Comparison of ENCODE assay signal across 2 cellular contexts in genomic region chr5:77843570-77844407, GRCh38.
TF ChIP-seq lines count a peak whose summit lies in the region.

No MANE protein-coding gene starts in this region.

TF ChIP-seq in liver, 16 proteins besides CTCF, POLR2A, EP300 and RAD21 (continued from another document):
- TF ChIP-seq, protein P1, sequence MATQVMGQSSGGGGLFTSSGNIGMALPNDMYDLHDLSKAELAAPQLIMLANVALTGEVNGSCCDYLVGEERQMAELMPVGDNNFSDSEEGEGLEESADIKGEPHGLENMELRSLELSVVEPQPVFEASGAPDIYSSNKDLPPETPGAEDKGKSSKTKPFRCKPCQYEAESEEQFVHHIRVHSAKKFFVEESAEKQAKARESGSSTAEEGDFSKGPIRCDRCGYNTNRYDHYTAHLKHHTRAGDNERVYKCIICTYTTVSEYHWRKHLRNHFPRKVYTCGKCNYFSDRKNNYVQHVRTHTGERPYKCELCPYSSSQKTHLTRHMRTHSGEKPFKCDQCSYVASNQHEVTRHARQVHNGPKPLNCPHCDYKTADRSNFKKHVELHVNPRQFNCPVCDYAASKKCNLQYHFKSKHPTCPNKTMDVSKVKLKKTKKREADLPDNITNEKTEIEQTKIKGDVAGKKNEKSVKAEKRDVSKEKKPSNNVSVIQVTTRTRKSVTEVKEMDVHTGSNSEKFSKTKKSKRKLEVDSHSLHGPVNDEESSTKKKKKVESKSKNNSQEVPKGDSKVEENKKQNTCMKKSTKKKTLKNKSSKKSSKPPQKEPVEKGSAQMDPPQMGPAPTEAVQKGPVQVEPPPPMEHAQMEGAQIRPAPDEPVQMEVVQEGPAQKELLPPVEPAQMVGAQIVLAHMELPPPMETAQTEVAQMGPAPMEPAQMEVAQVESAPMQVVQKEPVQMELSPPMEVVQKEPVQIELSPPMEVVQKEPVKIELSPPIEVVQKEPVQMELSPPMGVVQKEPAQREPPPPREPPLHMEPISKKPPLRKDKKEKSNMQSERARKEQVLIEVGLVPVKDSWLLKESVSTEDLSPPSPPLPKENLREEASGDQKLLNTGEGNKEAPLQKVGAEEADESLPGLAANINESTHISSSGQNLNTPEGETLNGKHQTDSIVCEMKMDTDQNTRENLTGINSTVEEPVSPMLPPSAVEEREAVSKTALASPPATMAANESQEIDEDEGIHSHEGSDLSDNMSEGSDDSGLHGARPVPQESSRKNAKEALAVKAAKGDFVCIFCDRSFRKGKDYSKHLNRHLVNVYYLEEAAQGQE (IDR thresholded peaks at IDR 0.05), result no peak
- TF ChIP-seq ATF3 (IDR thresholded peaks at IDR 0.05) (no peak), JUND (IDR thresholded peaks at IDR 0.05) (no peak), FOXA2 (IDR thresholded peaks at IDR 0.05) (no peak)
- TF ChIP-seq, protein P2, sequence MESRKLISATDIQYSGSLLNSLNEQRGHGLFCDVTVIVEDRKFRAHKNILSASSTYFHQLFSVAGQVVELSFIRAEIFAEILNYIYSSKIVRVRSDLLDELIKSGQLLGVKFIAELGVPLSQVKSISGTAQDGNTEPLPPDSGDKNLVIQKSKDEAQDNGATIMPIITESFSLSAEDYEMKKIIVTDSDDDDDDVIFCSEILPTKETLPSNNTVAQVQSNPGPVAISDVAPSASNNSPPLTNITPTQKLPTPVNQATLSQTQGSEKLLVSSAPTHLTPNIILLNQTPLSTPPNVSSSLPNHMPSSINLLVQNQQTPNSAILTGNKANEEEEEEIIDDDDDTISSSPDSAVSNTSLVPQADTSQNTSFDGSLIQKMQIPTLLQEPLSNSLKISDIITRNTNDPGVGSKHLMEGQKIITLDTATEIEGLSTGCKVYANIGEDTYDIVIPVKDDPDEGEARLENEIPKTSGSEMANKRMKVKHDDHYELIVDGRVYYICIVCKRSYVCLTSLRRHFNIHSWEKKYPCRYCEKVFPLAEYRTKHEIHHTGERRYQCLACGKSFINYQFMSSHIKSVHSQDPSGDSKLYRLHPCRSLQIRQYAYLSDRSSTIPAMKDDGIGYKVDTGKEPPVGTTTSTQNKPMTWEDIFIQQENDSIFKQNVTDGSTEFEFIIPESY (IDR thresholded peaks at IDR 0.05), result no peak

TF ChIP-seq in HepG2, 621 proteins besides CTCF, POLR2A, EP300 and RAD21 (continued from another document):
- TF ChIP-seq, protein P3, sequence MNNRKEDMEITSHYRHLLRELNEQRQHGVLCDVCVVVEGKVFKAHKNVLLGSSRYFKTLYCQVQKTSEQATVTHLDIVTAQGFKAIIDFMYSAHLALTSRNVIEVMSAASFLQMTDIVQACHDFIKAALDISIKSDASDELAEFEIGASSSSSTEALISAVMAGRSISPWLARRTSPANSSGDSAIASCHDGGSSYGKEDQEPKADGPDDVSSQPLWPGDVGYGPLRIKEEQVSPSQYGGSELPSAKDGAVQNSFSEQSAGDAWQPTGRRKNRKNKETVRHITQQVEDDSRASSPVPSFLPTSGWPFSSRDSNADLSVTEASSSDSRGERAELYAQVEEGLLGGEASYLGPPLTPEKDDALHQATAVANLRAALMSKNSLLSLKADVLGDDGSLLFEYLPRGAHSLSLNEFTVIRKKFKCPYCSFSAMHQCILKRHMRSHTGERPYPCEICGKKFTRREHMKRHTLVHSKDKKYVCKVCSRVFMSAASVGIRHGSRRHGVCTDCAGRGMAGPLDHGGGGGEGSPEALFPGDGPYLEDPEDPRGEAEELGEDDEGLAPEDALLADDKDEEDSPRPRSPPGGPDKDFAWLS (CRISPR knock-in tag; IDR thresholded peaks at IDR 0.05; ENCODE audit: borderline replicate concordance), result no peak
- TF ChIP-seq E2F5 (CRISPR knock-in tag; conservative IDR thresholded peaks at IDR 0.05) (no peak), REPIN1 (CRISPR knock-in tag; IDR thresholded peaks at IDR 0.05; ENCODE audit: borderline replicate concordance, low read depth) (no peak), SKI (IDR thresholded peaks at IDR 0.05; ENCODE audit: partially characterized antibody) (no peak), EED (CRISPR knock-in tag; IDR thresholded peaks at IDR 0.05) (no peak), RBM22 (optimal IDR thresholded peaks at IDR 0.05; ENCODE audit: low read length) (no peak), HOXA7 (CRISPR knock-in tag; IDR thresholded peaks at IDR 0.05) (no peak), ETV5 (CRISPR knock-in tag; IDR thresholded peaks at IDR 0.05; ENCODE audit: borderline replicate concordance) (no peak), FOXP1 (IDR thresholded peaks at IDR 0.05) (no peak), FOXP1 (CRISPR knock-in tag; IDR thresholded peaks at IDR 0.05) (no peak), CHD2 (IDR thresholded peaks at IDR 0.05; ENCODE audit: low read depth, low read length) (no peak)
